Comparison of ENCODE assay signal across 15 cellular contexts in the genomic region with DNA sequence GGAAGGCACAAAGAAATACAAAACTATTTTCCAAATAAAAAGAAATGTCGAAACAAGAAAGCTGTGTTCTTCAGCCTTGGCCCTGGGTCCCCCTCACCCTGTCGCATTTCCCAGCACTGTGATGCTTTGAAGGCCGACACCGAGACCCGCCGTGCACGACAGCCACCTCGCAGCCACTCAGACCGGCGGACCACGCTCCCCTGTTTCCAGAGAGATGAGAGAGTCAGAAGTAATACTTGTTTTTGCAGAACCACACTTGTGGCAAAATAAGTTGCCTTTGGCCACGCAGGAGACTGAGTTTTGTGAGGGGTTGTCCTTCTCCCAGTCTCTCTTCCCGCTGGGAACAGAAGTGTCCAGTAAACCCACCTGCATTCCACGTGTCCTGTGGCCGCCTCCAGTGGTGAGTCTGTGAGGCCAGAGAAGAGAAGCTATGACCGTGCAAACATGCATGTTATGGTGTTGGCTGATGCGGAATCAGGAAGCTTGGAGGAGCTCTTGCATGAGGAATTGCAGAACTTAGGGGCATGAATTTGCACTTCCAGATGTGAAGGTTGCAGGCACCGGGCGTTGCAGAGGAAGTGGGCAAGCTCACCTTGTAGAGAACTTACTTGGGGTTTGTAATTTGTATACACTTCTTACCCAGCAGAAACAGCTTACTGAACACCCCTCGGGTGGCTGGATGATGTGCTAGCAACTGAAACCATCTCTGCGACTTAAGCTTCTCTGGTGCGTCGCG.
"Had no signal": no experiment of that assay in that cellular context is flagged by ENCODE, and none has a peak within 500 bp of the region (broad histone marks: within the 10 kb centered on the region; RNA-seq: fewer than 3 reads in every experiment).

No MANE protein-coding gene starts in this region.

- H3K9me3 ChIP-seq: gastrocnemius medialis, upper lobe of left lung had no signal

- H3K27ac ChIP-seq: gastrocnemius medialis, neural progenitor cell, upper lobe of left lung had no signal

- H3K4me3 ChIP-seq: gastrocnemius medialis, neural progenitor cell, upper lobe of left lung had no signal

- H3K4me1 Mint-ChIP-seq: activated CD4-positive, alpha-beta memory T cell treated with anti-CD3 and anti-CD28 coated beads, Interleukin-2, amount 10 ng/mL, durations not matched to agents 7 days and 5 days; brain; mesothelial cell of epicardium; stimulated activated naive B cell treated with anti-CD40 and anti-IgM and Interleukin-4, amounts not matched to agents 10 μg/mL and 1 μg/mL and 100 μg/mL, for 72 hours had no signal

- H3K36me3 Mint-ChIP-seq: brain had no signal

- H3K9me3 Mint-ChIP-seq: brain; mesothelial cell of epicardium; neural progenitor cell; stimulated activated naive B cell treated with anti-CD40 and anti-IgM and Interleukin-4, amounts not matched to agents 10 μg/mL and 1 μg/mL and 100 μg/mL, for 72 hours had no signal

- H3K36me3 ChIP-seq: gastrocnemius medialis, neural progenitor cell had no signal

- H3K4me3 Mint-ChIP-seq: activated CD4-positive, alpha-beta memory T cell treated with anti-CD3 and anti-CD28 coated beads, Interleukin-2, amount 10 ng/mL, durations not matched to agents 7 days and 5 days; activated naive CD8-positive, alpha-beta T cell; brain; mesothelial cell of epicardium; neural progenitor cell; stimulated activated naive B cell treated with anti-CD40 and anti-IgM and Interleukin-4, amounts not matched to agents 10 μg/mL and 1 μg/mL and 100 μg/mL, for 72 hours had no signal

- H3K4me1 ChIP-seq: gastrocnemius medialis, neural progenitor cell, upper lobe of left lung had no signal

- H3K27me3 ChIP-seq: gastrocnemius medialis, neural progenitor cell, upper lobe of left lung had no signal

- ATAC-seq: gastrocnemius medialis; left ventricle myocardium superior; right cardiac atrium; stimulated activated naive B cell treated with anti-CD40 and anti-IgM and Interleukin-4, amounts not matched to agents 10 μg/mL and 1 μg/mL and 100 μg/mL, for 72 hours had no signal

- H3K27me3 Mint-ChIP-seq: activated CD4-positive, alpha-beta memory T cell treated with anti-CD3 and anti-CD28 coated beads, Interleukin-2, amount 10 ng/mL, durations not matched to agents 7 days and 5 days; activated naive CD8-positive, alpha-beta T cell; brain; stimulated activated naive B cell treated with anti-CD40 and anti-IgM and Interleukin-4, amounts not matched to agents 10 μg/mL and 1 μg/mL and 100 μg/mL, for 72 hours had no signal

- H3K27ac Mint-ChIP-seq: activated CD4-positive, alpha-beta memory T cell treated with anti-CD3 and anti-CD28 coated beads, Interleukin-2, amount 10 ng/mL, durations not matched to agents 7 days and 5 days; activated naive CD8-positive, alpha-beta T cell; brain; mesothelial cell of epicardium; neural progenitor cell; stimulated activated naive B cell treated with anti-CD40 and anti-IgM and Interleukin-4, amounts not matched to agents 10 μg/mL and 1 μg/mL and 100 μg/mL, for 72 hours had no signal

- DNase-seq: activated CD4-positive, alpha-beta memory T cell treated with anti-CD3 and anti-CD28 coated beads, Interleukin-2, amount 10 ng/mL, durations not matched to agents 7 days and 5 days; activated CD4-positive, alpha-beta T cell treated with anti-CD3 and anti-CD28 coated beads for 1 hour; amygdala; cerebellar nuclear complex; gastrocnemius medialis; left ventricle myocardium superior; right cardiac atrium; stimulated activated CD4-positive, alpha-beta T cell treated with anti-CD3 and anti-CD28 coated beads, Interleukin-1b, Interleukin-23, amount 100 ng/mL, for 48 hours; stimulated activated naive B cell treated with anti-CD40 and anti-IgM and Interleukin-4, amounts not matched to agents 10 μg/mL and 1 μg/mL and 100 μg/mL, for 72 hours; substantia nigra had no signal
